ENCODE assay signal across 21 cellular contexts in genomic region chr19:37148214-37148613, GRCh38. TPM values are rescaled to one million over a fixed set of nuclear protein-coding genes. Genes with fewer than 3 reads are reported as not detected.
DNase-seq lines count a peak whose midpoint lies in the region; ATAC-seq and TF ChIP-seq lines count a peak whose summit lies in the region.
"Had no signal": no experiment of that assay in that cellular context is flagged by ENCODE, and none has a peak within 500 bp of the region (broad histone marks: within the 10 kb centered on the region; RNA-seq: fewer than 3 reads in every experiment).

No MANE protein-coding gene starts in this region.

- intact Hi-C loops in naive thymus-derived CD4-positive, alpha-beta T cell (cut with micrococcal nuclease): no loop called here
- intact Hi-C loops in dorsolateral prefrontal cortex (cut with DNase I): no loop called here

- H3K9ac ChIP-seq in adipocyte (ENCODE audit: low read length): no peak overlapping the region
- H3K9ac ChIP-seq: BLaER1, GM23248 had no signal

- H3K36me3 ChIP-seq in adipocyte (ENCODE audit: control insufficient read depth, insufficient read depth, low read length, severe bottlenecking): peaks cover 55% of the 10 kb centered on the region
- H3K36me3 ChIP-seq in naive thymus-derived CD4-positive, alpha-beta T cell (ENCODE audit: control insufficient read depth in 2 of 3, insufficient read depth in 3 of 3, low read length in 3 of 3): peaks cover 0 to 28% (median 0%) of the 10 kb centered on the region in 3 experiments

- H3K27ac Mint-ChIP-seq in activated naive CD8-positive, alpha-beta T cell treated with anti-CD3 and anti-CD28 coated beads, Interleukin-2, amount 10 ng/mL, durations not matched to agents 7 days and 5 days: peak overlapping the region; percentile 30
- H3K27ac Mint-ChIP-seq in activated naive CD8-positive, alpha-beta T cell treated with anti-CD3 and anti-CD28 coated beads for 36 hours: no peak overlapping the region
- no peak overlapping the region for H3K27ac Mint-ChIP-seq in naive thymus-derived CD4-positive, alpha-beta T cell
- H3K27ac Mint-ChIP-seq in T-helper 17 cell: no peak overlapping the region
- H3K27ac Mint-ChIP-seq: B cell; CD8-positive, alpha-beta T cell had no signal

- no peak overlapping the region for H3K4me3 Mint-ChIP-seq in activated naive CD8-positive, alpha-beta T cell treated with anti-CD3 and anti-CD28 coated beads, Interleukin-2, amount 10 ng/mL, durations not matched to agents 7 days and 5 days
- no peak overlapping the region for H3K4me3 Mint-ChIP-seq in activated naive CD8-positive, alpha-beta T cell treated with anti-CD3 and anti-CD28 coated beads for 36 hours
- no peak overlapping the region for H3K4me3 Mint-ChIP-seq in naive thymus-derived CD4-positive, alpha-beta T cell
- no peak overlapping the region for H3K4me3 Mint-ChIP-seq in T-helper 17 cell
- H3K4me3 Mint-ChIP-seq: B cell; CD4-positive, CD25-positive, alpha-beta regulatory T cell; CD8-positive, alpha-beta T cell had no signal

- POLR2A ChIA-PET in activated naive CD8-positive, alpha-beta T cell treated with anti-CD3 and anti-CD28 coated beads, Interleukin-2, amount 10 ng/mL, durations not matched to agents 7 days and 5 days (lab: Charles Lee): no interaction called here
- POLR2A ChIA-PET in naive thymus-derived CD4-positive, alpha-beta T cell (lab: Charles Lee): no interaction called here

- H3K27me3 ChIP-seq in adipocyte (replicated peaks; ENCODE audit: control insufficient read depth, insufficient read depth, low read length): no peaks in the 10 kb centered on the region
- H3K27me3 ChIP-seq in naive thymus-derived CD4-positive, alpha-beta T cell (ENCODE audit: control insufficient read depth in 2 of 2, insufficient read depth in 2 of 2, low read length in 2 of 2): no peaks in the 10 kb centered on the region
- peaks cover 0 to 3% (median 0%) of the 10 kb centered on the region in 45 donors for H3K27me3 ChIP-seq in dorsolateral prefrontal cortex
- H3K27me3 ChIP-seq: BLaER1 had no signal

- no peaks in the 10 kb centered on the region for H3K27me3 Mint-ChIP-seq in activated naive CD8-positive, alpha-beta T cell treated with anti-CD3 and anti-CD28 coated beads, Interleukin-2, amount 10 ng/mL, durations not matched to agents 7 days and 5 days
- H3K27me3 Mint-ChIP-seq in activated naive CD8-positive, alpha-beta T cell treated with anti-CD3 and anti-CD28 coated beads for 36 hours: no peaks in the 10 kb centered on the region
- H3K27me3 Mint-ChIP-seq in naive thymus-derived CD4-positive, alpha-beta T cell: no peaks in the 10 kb centered on the region
- H3K27me3 Mint-ChIP-seq in T-helper 17 cell: no peaks in the 10 kb centered on the region
- H3K27me3 Mint-ChIP-seq: B cell had no signal

- no peak overlapping the region for H3K27ac ChIP-seq in naive thymus-derived CD4-positive, alpha-beta T cell (ENCODE audit: low read depth, low read length)
- H3K27ac ChIP-seq in dorsolateral prefrontal cortex: no peak overlapping the region
- H3K27ac ChIP-seq: 22Rv1, BLaER1, C4-2B, GM23248 had no signal

- CTCF ChIA-PET in naive thymus-derived CD4-positive, alpha-beta T cell (lab: Charles Lee): no interaction called here

- H3K9me3 Mint-ChIP-seq in activated naive CD8-positive, alpha-beta T cell treated with anti-CD3 and anti-CD28 coated beads, Interleukin-2, amount 10 ng/mL, durations not matched to agents 7 days and 5 days: peaks cover 44% of the 10 kb centered on the region
- peaks cover 57% of the 10 kb centered on the region for H3K9me3 Mint-ChIP-seq in activated naive CD8-positive, alpha-beta T cell treated with anti-CD3 and anti-CD28 coated beads for 36 hours
- H3K9me3 Mint-ChIP-seq in naive thymus-derived CD4-positive, alpha-beta T cell: peaks cover 16 to 92% (median 65%) of the 10 kb centered on the region in 11 donors

- H3K4me3 ChIP-seq in adipocyte (ENCODE audit: low read length) (peak overlapping the region; percentile 60), dorsolateral prefrontal cortex (no peak overlapping the region)
- H3K4me3 ChIP-seq in naive thymus-derived CD4-positive, alpha-beta T cell (ENCODE audit: low read length): peak overlapping the region; percentile 5
- H3K4me3 ChIP-seq: BLaER1, GM12878, GM23248 had no signal

- H3K4me1 ChIP-seq in adipocyte (ENCODE audit: control insufficient read depth, insufficient read depth, low read length): no peaks in the 10 kb centered on the region
- H3K4me1 ChIP-seq in naive thymus-derived CD4-positive, alpha-beta T cell (ENCODE audit: control insufficient read depth in 2 of 2, insufficient read depth in 2 of 2, low read length in 2 of 2): no peaks in the 10 kb centered on the region
- H3K4me1 ChIP-seq: BLaER1, Caco-2 had no signal

- no peaks in the 10 kb centered on the region for H3K4me1 Mint-ChIP-seq in activated naive CD8-positive, alpha-beta T cell treated with anti-CD3 and anti-CD28 coated beads, Interleukin-2, amount 10 ng/mL, durations not matched to agents 7 days and 5 days
- no peaks in the 10 kb centered on the region for H3K4me1 Mint-ChIP-seq in activated naive CD8-positive, alpha-beta T cell treated with anti-CD3 and anti-CD28 coated beads for 36 hours
- H3K4me1 Mint-ChIP-seq in naive thymus-derived CD4-positive, alpha-beta T cell: no peaks in the 10 kb centered on the region
- H3K4me1 Mint-ChIP-seq in T-helper 17 cell: no peaks in the 10 kb centered on the region
- H3K4me1 Mint-ChIP-seq: B cell; CD4-positive, CD25-positive, alpha-beta regulatory T cell had no signal

- H3K36me3 Mint-ChIP-seq in activated naive CD8-positive, alpha-beta T cell treated with anti-CD3 and anti-CD28 coated beads, Interleukin-2, amount 10 ng/mL, durations not matched to agents 7 days and 5 days: peaks cover 39% of the 10 kb centered on the region
- H3K36me3 Mint-ChIP-seq in activated naive CD8-positive, alpha-beta T cell treated with anti-CD3 and anti-CD28 coated beads for 36 hours: peaks cover 62% of the 10 kb centered on the region
- peaks cover 24 to 68% (median 52%) of the 10 kb centered on the region in 5 donors for H3K36me3 Mint-ChIP-seq in naive thymus-derived CD4-positive, alpha-beta T cell
- peaks cover 4% of the 10 kb centered on the region for H3K36me3 Mint-ChIP-seq in T-helper 17 cell (ENCODE audit: low read depth)

- no peak for TF ChIP-seq CTCF in dorsolateral prefrontal cortex (IDR thresholded peaks at IDR 0.05 in 54 of 56, conservative IDR thresholded peaks at IDR 0.05 in 2 of 56; ENCODE audit: low read depth in 1 of 56, partially characterized antibody in 56 of 56)

- DNase-seq in activated naive CD8-positive, alpha-beta T cell treated with anti-CD3 and anti-CD28 coated beads, Interleukin-2, amount 10 ng/mL, durations not matched to agents 7 days and 5 days: no peak
- DNase-seq in activated naive CD8-positive, alpha-beta T cell treated with anti-CD3 and anti-CD28 coated beads for 36 hours: no peak
- DNase-seq in adipocyte (ENCODE audit: low read depth) (no peak), T-helper 17 cell (no peak), dorsolateral prefrontal cortex (no peak)
- DNase-seq in naive thymus-derived CD4-positive, alpha-beta T cell: no peak
- DNase-seq: Caco-2; CD4-positive, CD25-positive, alpha-beta regulatory T cell; CD8-positive, alpha-beta T cell; DMS 273 treated with DMSO at 0.1 percent for 48 hours; DMS79; EL; GDM1; GM23248; H7; HCEC 1CT had no signal

- H3K9me3 ChIP-seq in adipocyte (ENCODE audit: control insufficient read depth, low read length): peaks cover 96% of the 10 kb centered on the region
- peaks cover 10 to 81% (median 31%) of the 10 kb centered on the region in 3 experiments for H3K9me3 ChIP-seq in naive thymus-derived CD4-positive, alpha-beta T cell (ENCODE audit: control insufficient read depth in 2 of 3, low read length in 3 of 3)
- peaks cover 22% of the 10 kb centered on the region for H3K9me3 ChIP-seq in T-helper 17 cell (ENCODE audit: control insufficient read depth, low read length, poor library complexity, severe bottlenecking)

- no peak for ATAC-seq in activated naive CD8-positive, alpha-beta T cell treated with anti-CD3 and anti-CD28 coated beads, Interleukin-2, amount 10 ng/mL, durations not matched to agents 7 days and 5 days (ENCODE audit: low read depth)
- ATAC-seq in naive thymus-derived CD4-positive, alpha-beta T cell: no peak
- no peak for ATAC-seq in T-helper 17 cell
- ATAC-seq: CD8-positive, alpha-beta T cell; GM12878 had no signal

RNA-seq across cellular contexts. Expression of gene ZNF585A, which starts 24.3 kb away (rescaled TPM):
- total RNA-seq in activated naive CD8-positive, alpha-beta T cell treated with anti-CD3 and anti-CD28 coated beads, Interleukin-2, amount 10 ng/mL, durations not matched to agents 7 days and 5 days: 10 to 100 TPM; 13.8 to 19.9 TPM
- total RNA-seq in activated naive CD8-positive, alpha-beta T cell treated with anti-CD3 and anti-CD28 coated beads for 36 hours: 1 to 10 TPM; 8.4 to 9.1 TPM
- total RNA-seq in naive thymus-derived CD4-positive, alpha-beta T cell: 10 to 100 TPM in 2 of 5 experiments, 1 to 10 TPM in 3; 3.5 to 24.3 (median 7.2) TPM
- polyA plus RNA-seq in naive thymus-derived CD4-positive, alpha-beta T cell: 10 to 100 TPM; 35.8 to 56.8 TPM
- total RNA-seq in T-helper 17 cell (1 to 10 TPM; 8.8 to 9.1 TPM), dorsolateral prefrontal cortex (10 to 100 TPM; 13.4 to 28.1 (median 20.6) TPM)

Comparison
In these comparisons a context has a peak if more than half of its experiments do, and no peak if none do; other contexts are left out.
1. H3K4me3 ChIP-seq: peak in adipocyte (single experiment) and naive thymus-derived CD4-positive, alpha-beta T cell (single experiment); none in dorsolateral prefrontal cortex (0 of 59).